In the genomic region with DNA sequence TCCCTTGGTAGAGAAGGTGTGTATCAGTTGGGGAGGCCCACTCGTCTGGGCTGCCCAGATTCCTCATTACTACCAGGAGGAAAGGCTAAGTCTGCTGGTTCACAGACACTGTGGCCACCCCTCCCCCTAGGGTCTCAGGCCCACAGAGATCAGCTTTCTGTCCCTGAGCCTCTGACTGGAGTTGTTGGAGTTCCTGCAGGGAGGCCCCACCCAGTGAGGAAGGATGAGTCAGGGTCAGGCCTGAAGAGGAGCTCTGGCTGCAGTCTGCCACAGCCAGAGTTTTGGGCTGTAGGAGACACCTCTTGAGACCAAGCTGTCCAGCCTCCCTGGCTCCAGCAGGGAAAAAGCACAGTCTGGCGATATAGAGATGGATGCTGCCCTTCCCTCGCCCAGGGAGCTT, we compare ENCODE assay signal across 13 cellular contexts.
DNase-seq lines count a peak whose midpoint lies in the region; ATAC-seq and TF ChIP-seq lines count a peak whose summit lies in the region.
"Had no signal": no experiment of that assay in that cellular context is flagged by ENCODE, and none has a peak within 500 bp of the region (broad histone marks: within the 10 kb centered on the region; RNA-seq: fewer than 3 reads in every experiment).

No MANE protein-coding gene starts in this region.

- peaks cover 5% of the 10 kb centered on the region for H3K9me3 Mint-ChIP-seq in endothelial cell (ENCODE audit: unreplicated experiment)

- H3K4me3 ChIP-seq in WERI-Rb-1 (ENCODE audit: low read depth, low read length), result no peak overlapping the region
- H3K4me3 ChIP-seq: BLaER1 treated with 17β-estradiol and CSF1 and Interleukin-3, amounts not matched to agents 10 nM and 100 nM; GM12878 had no signal

- peak; percentile 80 for DNase-seq in HT1080 (ENCODE audit: low read depth)
- no peak for DNase-seq in WERI-Rb-1
- peak; percentile 88 for DNase-seq in islet precursor cell
- no peak for DNase-seq in endothelial cell (ENCODE audit: low spot score)
- no peak for DNase-seq in pons (ENCODE audit: low spot score)
- DNase-seq: Calu3; CD8-positive, alpha-beta T cell; DMS79 treated with DMSO at 0.1 percent for 48 hours; H9 had no signal

- no peaks in the 10 kb centered on the region for H3K27me3 ChIP-seq in WERI-Rb-1 (ENCODE audit: insufficient read depth, low read depth, severe bottlenecking)
- H3K27me3 ChIP-seq: BLaER1 treated with 17β-estradiol and CSF1 and Interleukin-3, amounts not matched to agents 10 nM and 100 nM had no signal

- no peak overlapping the region for H3K27ac Mint-ChIP-seq in endothelial cell (ENCODE audit: unreplicated experiment)
- H3K27ac Mint-ChIP-seq: B cell; CD8-positive, alpha-beta T cell had no signal

- no peaks in the 10 kb centered on the region for H3K36me3 Mint-ChIP-seq in endothelial cell (ENCODE audit: low read depth, unreplicated experiment)
- H3K36me3 Mint-ChIP-seq: CD8-positive, alpha-beta T cell had no signal

- no peaks in the 10 kb centered on the region for H3K27me3 Mint-ChIP-seq in endothelial cell (ENCODE audit: unreplicated experiment)
- H3K27me3 Mint-ChIP-seq: B cell had no signal

- peak overlapping the region; percentile 0; the same call in 1 of the 2 replicates for H3K27ac ChIP-seq in WERI-Rb-1
- H3K27ac ChIP-seq: BLaER1 treated with 17β-estradiol and CSF1 and Interleukin-3, amounts not matched to agents 10 nM and 100 nM had no signal

- TF ChIP-seq CTCF in WERI-Rb-1 (IDR thresholded peaks at IDR 0.05; ENCODE audit: low read depth, low read length), result no peak
- no peak for TF ChIP-seq CTCF in endothelial cell (IDR thresholded peaks at IDR 0.05; ENCODE audit: unreplicated experiment)

- H3K9me3 ChIP-seq in WERI-Rb-1 (ENCODE audit: severe bottlenecking), result no peaks in the 10 kb centered on the region

- H3K4me1 Mint-ChIP-seq in endothelial cell (ENCODE audit: unreplicated experiment), result no peaks in the 10 kb centered on the region
- H3K4me1 Mint-ChIP-seq: B cell had no signal

- H3K4me3 Mint-ChIP-seq in endothelial cell (ENCODE audit: unreplicated experiment), result no peak overlapping the region
- H3K4me3 Mint-ChIP-seq: B cell; CD8-positive, alpha-beta T cell; H9 had no signal

- no peaks in the 10 kb centered on the region for H3K36me3 ChIP-seq in WERI-Rb-1
- H3K36me3 ChIP-seq: BLaER1 treated with 17β-estradiol and CSF1 and Interleukin-3, amounts not matched to agents 10 nM and 100 nM had no signal

- no peak for ATAC-seq in HG02610 (IDR thresholded peaks at IDR 0.05; ENCODE audit: unreplicated experiment)
- ATAC-seq: CD8-positive, alpha-beta T cell; GM12878 had no signal

Comparison
In these comparisons a context has a peak if more than half of its experiments do, and no peak if none do; other contexts are left out.
1. DNase-seq: peak in HT1080 (single experiment) and islet precursor cell (single experiment); none in WERI-Rb-1 (single experiment), endothelial cell (single experiment) and pons (single experiment).